Comparison of ENCODE assay signal across 3 cellular contexts in the genomic region with DNA sequence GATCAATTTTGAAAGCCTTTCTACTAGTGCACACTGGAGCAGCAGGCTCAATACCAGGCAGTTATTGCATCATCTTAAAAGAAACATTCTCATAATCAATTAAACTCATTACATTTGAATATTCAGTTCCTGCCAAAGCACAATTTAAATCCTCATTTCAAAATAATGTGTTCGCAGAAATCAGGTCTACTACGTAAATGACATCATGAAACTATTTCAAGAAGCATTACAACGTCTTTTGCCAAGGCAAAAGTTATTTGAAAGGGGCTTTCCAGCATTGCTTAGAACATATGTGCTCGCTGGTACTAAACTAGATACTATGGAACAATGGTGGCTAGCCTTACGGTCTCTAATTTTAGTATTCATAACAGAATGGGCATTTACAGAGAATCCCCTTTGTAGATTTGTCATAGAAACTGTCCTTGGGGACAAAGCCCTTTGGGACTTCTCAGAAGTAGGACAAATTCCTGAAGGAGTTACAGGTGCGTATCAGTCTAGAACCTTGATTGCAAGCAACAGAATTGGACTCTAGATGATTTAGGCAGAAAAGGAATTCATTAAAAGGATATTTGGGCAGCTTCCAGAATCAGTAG.
TF ChIP-seq lines count a peak whose summit lies in the region.

No MANE protein-coding gene starts in this region.

TF ChIP-seq in SK-N-SH treated with all-trans-retinoic acid at 6 μM for 48 hours, 23 proteins besides CTCF, POLR2A, EP300 and RAD21 (continued from another document):
- no peak for TF ChIP-seq ARNTL (CRISPR knock-in tag; IDR thresholded peaks at IDR 0.05; ENCODE audit: borderline replicate concordance, low read depth)
TF ChIP-seq in SK-N-SH treated with all-trans-retinoic acid at 6 μM for 48 hours: peak in this region for 1.

TF ChIP-seq in SK-N-SH, 30 proteins besides CTCF, POLR2A, EP300 and RAD21 (continued from another document):
- TF ChIP-seq NRF1 (IDR thresholded peaks at IDR 0.05; ENCODE audit: low read depth, low read length) = no peak
- TF ChIP-seq SMC3 (IDR thresholded peaks at IDR 0.05; ENCODE audit: low read depth, low read length) = no peak

TF ChIP-seq in HCT116, 20 proteins besides CTCF, POLR2A, EP300 and RAD21:
- TF ChIP-seq, protein P1, sequence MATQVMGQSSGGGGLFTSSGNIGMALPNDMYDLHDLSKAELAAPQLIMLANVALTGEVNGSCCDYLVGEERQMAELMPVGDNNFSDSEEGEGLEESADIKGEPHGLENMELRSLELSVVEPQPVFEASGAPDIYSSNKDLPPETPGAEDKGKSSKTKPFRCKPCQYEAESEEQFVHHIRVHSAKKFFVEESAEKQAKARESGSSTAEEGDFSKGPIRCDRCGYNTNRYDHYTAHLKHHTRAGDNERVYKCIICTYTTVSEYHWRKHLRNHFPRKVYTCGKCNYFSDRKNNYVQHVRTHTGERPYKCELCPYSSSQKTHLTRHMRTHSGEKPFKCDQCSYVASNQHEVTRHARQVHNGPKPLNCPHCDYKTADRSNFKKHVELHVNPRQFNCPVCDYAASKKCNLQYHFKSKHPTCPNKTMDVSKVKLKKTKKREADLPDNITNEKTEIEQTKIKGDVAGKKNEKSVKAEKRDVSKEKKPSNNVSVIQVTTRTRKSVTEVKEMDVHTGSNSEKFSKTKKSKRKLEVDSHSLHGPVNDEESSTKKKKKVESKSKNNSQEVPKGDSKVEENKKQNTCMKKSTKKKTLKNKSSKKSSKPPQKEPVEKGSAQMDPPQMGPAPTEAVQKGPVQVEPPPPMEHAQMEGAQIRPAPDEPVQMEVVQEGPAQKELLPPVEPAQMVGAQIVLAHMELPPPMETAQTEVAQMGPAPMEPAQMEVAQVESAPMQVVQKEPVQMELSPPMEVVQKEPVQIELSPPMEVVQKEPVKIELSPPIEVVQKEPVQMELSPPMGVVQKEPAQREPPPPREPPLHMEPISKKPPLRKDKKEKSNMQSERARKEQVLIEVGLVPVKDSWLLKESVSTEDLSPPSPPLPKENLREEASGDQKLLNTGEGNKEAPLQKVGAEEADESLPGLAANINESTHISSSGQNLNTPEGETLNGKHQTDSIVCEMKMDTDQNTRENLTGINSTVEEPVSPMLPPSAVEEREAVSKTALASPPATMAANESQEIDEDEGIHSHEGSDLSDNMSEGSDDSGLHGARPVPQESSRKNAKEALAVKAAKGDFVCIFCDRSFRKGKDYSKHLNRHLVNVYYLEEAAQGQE (IDR thresholded peaks at IDR 0.05; ENCODE audit: low read depth) = no peak
- TF ChIP-seq SRF (IDR thresholded peaks at IDR 0.05; ENCODE audit: low read depth) (no peak), MAX (IDR thresholded peaks at IDR 0.05) (no peak; the same call in 1 of the 2 replicates)
